Comparison of ENCODE assay signal across 22 cellular contexts in genomic region chr3:107629556-107629955, GRCh38.
DNase-seq lines count a peak whose midpoint lies in the region; TF ChIP-seq lines count a peak whose summit lies in the region.
"Had no signal": no experiment of that assay in that cellular context is flagged by ENCODE, and none has a peak within 500 bp of the region (broad histone marks: within the 10 kb centered on the region; RNA-seq: fewer than 3 reads in every experiment).

No MANE protein-coding gene starts in this region.

- no peaks in the 10 kb centered on the region for H3K79me2 ChIP-seq in trophoblast cell (ENCODE audit: control insufficient read depth, insufficient read depth, low read length, poor library complexity)

- no CpG with 5 or more reads among the region's 4 CpGs for WGBS in trophoblast cell (ENCODE audit: extremely low coverage, insufficient coverage, insufficient read length)

- no peaks in the 10 kb centered on the region for H3K27me3 ChIP-seq in trophoblast cell (ENCODE audit: insufficient read depth, low read length)
- H3K27me3 ChIP-seq: cardiac muscle cell, pancreas, spleen had no signal

- H4K8ac ChIP-seq in trophoblast cell (ENCODE audit: low read depth, low read length) = no peak overlapping the region

- H3K18ac ChIP-seq in trophoblast cell (ENCODE audit: low read length) = no peak overlapping the region

- peak; percentile 56 for DNase-seq in LHCN-M2 (ENCODE audit: low read depth)
- DNase-seq in SIG-M5 (lab: John Stamatoyannopoulos, UW) = peak; percentile 47
- DNase-seq in fibroblast of mammary gland (ENCODE audit: low read depth) = peak; percentile 33
- DNase-seq in skeletal muscle cell (ENCODE audit: low read depth) = peak; percentile 16
- no peak for DNase-seq in trophoblast cell
- DNase-seq in D341Med (ENCODE audit: low spot score) = no peak
- no peak for DNase-seq in NCI-H748 (lab: John Stamatoyannopoulos, UW; ENCODE audit: unreplicated experiment)
- DNase-seq: activated CD4-positive, alpha-beta T cell treated with anti-CD3 and anti-CD28 coated beads, Interleukin-2, amount 50 U/mL, for 48 hours; activated CD8-positive, alpha-beta memory T cell treated with anti-CD3 and anti-CD28 coated beads, Interleukin-2, amount 50 U/mL, for 48 hours; activated naive CD4-positive, alpha-beta T cell treated with anti-CD3 and anti-CD28 coated beads, Interleukin-2, amount 10 ng/mL, durations not matched to agents 7 days and 5 days; amniotic stem cell; DND-41; islet precursor cell; left ventricle myocardium inferior; midbrain; NCI-H1092 treated with DMSO at 0.1 percent for 48 hours; NCI-H1930; NCI-H524 treated with DMSO at 0.1 percent for 48 hours; pancreas; spleen; T-helper 1 cell had no signal

- no peak overlapping the region for H3K27ac ChIP-seq in trophoblast cell (ENCODE audit: low read depth, low read length)
- H3K27ac ChIP-seq: cardiac muscle cell, left ventricle myocardium inferior, pancreas had no signal

- H2AFZ ChIP-seq in trophoblast cell (ENCODE audit: insufficient read depth, low read length, poor library complexity) = no peak overlapping the region

- H3K79me1 ChIP-seq in trophoblast cell (ENCODE audit: low read length) = no peaks in the 10 kb centered on the region

- H2BK120ac ChIP-seq in trophoblast cell (ENCODE audit: insufficient read depth, low read length, poor library complexity) = no peak overlapping the region

- H2BK5ac ChIP-seq in trophoblast cell (ENCODE audit: low read depth, low read length, poor library complexity) = no peak overlapping the region

- no peak overlapping the region for H3K4me3 ChIP-seq in fibroblast of mammary gland (ENCODE audit: control insufficient read depth, low read depth, low read length)
- H3K4me3 ChIP-seq in skeletal muscle cell (ENCODE audit: low read depth, low read length) = no peak overlapping the region
- H3K4me3 ChIP-seq in trophoblast cell (ENCODE audit: low read depth, low read length) = no peak overlapping the region
- H3K4me3 ChIP-seq: cardiac muscle cell, left ventricle myocardium inferior, pancreas, spleen had no signal

- H4K91ac ChIP-seq in trophoblast cell (ENCODE audit: low read depth, low read length) = no peak overlapping the region

- H2AK5ac ChIP-seq in trophoblast cell (ENCODE audit: low read length) = no peak overlapping the region

- no peak overlapping the region for H3K4ac ChIP-seq in trophoblast cell (ENCODE audit: low read depth, low read length)

- no peaks in the 10 kb centered on the region for H3K36me3 ChIP-seq in trophoblast cell (ENCODE audit: control insufficient read depth in 1 of 2, insufficient read depth in 2 of 2, low read length in 2 of 2)
- H3K36me3 ChIP-seq: cardiac muscle cell, left ventricle myocardium inferior, pancreas, spleen had no signal

- H2BK12ac ChIP-seq in trophoblast cell (ENCODE audit: low read length) = no peak overlapping the region

- no peak overlapping the region for H3K9ac ChIP-seq in trophoblast cell (ENCODE audit: low read length)

- no peak overlapping the region for H4K12ac ChIP-seq in trophoblast cell (ENCODE audit: low read depth, low read length)

- no peaks in the 10 kb centered on the region for H3K4me1 ChIP-seq in trophoblast cell (ENCODE audit: control insufficient read depth in 1 of 2, insufficient read depth in 2 of 2, low read length in 2 of 2)

- H3K9me3 ChIP-seq in trophoblast cell (ENCODE audit: insufficient read depth, low read depth, low read length) = no peaks in the 10 kb centered on the region
- H3K9me3 ChIP-seq: left ventricle myocardium inferior, pancreas, spleen had no signal

- no peak overlapping the region for H3K23ac ChIP-seq in trophoblast cell (ENCODE audit: low read length)

- TF ChIP-seq CTCF in fibroblast of mammary gland (conservative IDR thresholded peaks at IDR 0.05; ENCODE audit: control insufficient read depth, insufficient read depth, low read depth, low read length) = no peak

- no peak overlapping the region for H3K4me2 ChIP-seq in trophoblast cell (ENCODE audit: low read length)

- H3K14ac ChIP-seq in trophoblast cell (ENCODE audit: low read length) = no peak overlapping the region

Comparison
In these comparisons a context has a peak if more than half of its experiments do, and no peak if none do; other contexts are left out.
1. DNase-seq: peak in LHCN-M2 (single experiment), SIG-M5 (single experiment), fibroblast of mammary gland (single experiment) and skeletal muscle cell (single experiment); none in trophoblast cell (0 of 2), D341Med (single experiment) and NCI-H748 (single experiment).